Comparison of ENCODE assay signal across 27 cellular contexts in genomic region chr9:16126042-16126441, GRCh38.
DNase-seq lines count a peak whose midpoint lies in the region; ATAC-seq lines count a peak whose summit lies in the region.
"Had no signal": no experiment of that assay in that cellular context is flagged by ENCODE, and none has a peak within 500 bp of the region (broad histone marks: within the 10 kb centered on the region; RNA-seq: fewer than 3 reads in every experiment).

No MANE protein-coding gene starts in this region.

- peak; percentile 80 for ATAC-seq in stimulated activated naive CD8-positive, alpha-beta T cell treated with anti-CD3 and anti-CD28 coated beads, Interleukin-15, Interleukin-2, amounts not matched to agents 100 U/mL and 50 U/mL, for 24 hours
- ATAC-seq in GM21528 (IDR thresholded peaks at IDR 0.05; ENCODE audit: low FRiP score, unreplicated experiment), result no peak
- no peak for ATAC-seq in T-cell (replicated peaks in 1 of 4)
- ATAC-seq: naive thymus-derived CD8-positive, alpha-beta T cell; T-helper 17 cell had no signal

- intact Hi-C loops in activated CD4-positive, alpha-beta T cell treated with anti-CD3 and anti-CD28 coated beads, Interleukin-2, amount 10 ng/mL, durations not matched to agents 24 days and 14 days (cut with micrococcal nuclease), result loop anchor here (10.0 kb wide), 1 partner anchor 91 kb away; no protein-coding TSS in a partner anchor

- H3K36me3 Mint-ChIP-seq in activated CD4-positive, alpha-beta T cell treated with anti-CD3 and anti-CD28 coated beads, Interleukin-2, amount 10 ng/mL, durations not matched to agents 24 days and 14 days (ENCODE audit: low read depth), result no peaks in the 10 kb centered on the region
- no peaks in the 10 kb centered on the region for H3K36me3 Mint-ChIP-seq in activated naive CD8-positive, alpha-beta T cell
- H3K36me3 Mint-ChIP-seq in T-cell, result no peaks in the 10 kb centered on the region
- H3K36me3 Mint-ChIP-seq: activated naive CD4-positive, alpha-beta T cell treated with anti-CD3 and anti-CD28 coated beads, Interleukin-2, amount 50 U/mL, for 24 hours; brain; CD4-positive, alpha-beta memory T cell; naive thymus-derived CD8-positive, alpha-beta T cell had no signal

- in situ Hi-C loops in KBM-7 (cut with MboI; ENCODE audit: low pct_unique_long_range_greater_than_20kb, low sequenced_read_pairs), result loop anchor here (25.0 kb wide), 1 partner anchor 264 kb away; no protein-coding TSS in a partner anchor

- POLR2A ChIA-PET in T-cell (lab: Charles Lee), result no interaction called here

- CTCF ChIA-PET in T-cell (lab: Charles Lee), result no interaction called here

- peaks cover 4% of the 10 kb centered on the region for H3K9me3 Mint-ChIP-seq in activated CD4-positive, alpha-beta T cell treated with anti-CD3 and anti-CD28 coated beads, Interleukin-2, amount 10 ng/mL, durations not matched to agents 24 days and 14 days
- H3K9me3 Mint-ChIP-seq in activated naive CD8-positive, alpha-beta T cell (ENCODE audit: low read depth), result no peaks in the 10 kb centered on the region
- H3K9me3 Mint-ChIP-seq in T-cell, result peaks cover 0 to 9% (median 9%) of the 10 kb centered on the region in 3 donors
- H3K9me3 Mint-ChIP-seq: activated naive CD4-positive, alpha-beta T cell treated with anti-CD3 and anti-CD28 coated beads, Interleukin-2, amount 50 U/mL, for 24 hours; activated T-helper 1 cell treated with anti-CD3 and anti-CD28 coated beads, Interleukin-12 subunit alpha, Interleukin-12 subunit beta, Interleukin-2, Interleukin-4 antibody, amounts not matched to agents 30 ng/mL and 10 ng/mL and 1 ng/mL, durations not matched to agents 14 hours and 24 hours and 36 hours had no signal

- no peak overlapping the region for H3K4me3 Mint-ChIP-seq in activated CD4-positive, alpha-beta T cell treated with anti-CD3 and anti-CD28 coated beads, Interleukin-2, amount 10 ng/mL, durations not matched to agents 24 days and 14 days
- no peak overlapping the region for H3K4me3 Mint-ChIP-seq in activated naive CD8-positive, alpha-beta T cell
- no peak overlapping the region for H3K4me3 Mint-ChIP-seq in T-cell
- H3K4me3 Mint-ChIP-seq: activated naive CD4-positive, alpha-beta T cell treated with anti-CD3 and anti-CD28 coated beads, Interleukin-2, amount 50 U/mL, for 24 hours; activated T-helper 1 cell treated with anti-CD3 and anti-CD28 coated beads, Interleukin-12 subunit alpha, Interleukin-12 subunit beta, Interleukin-2, Interleukin-4 antibody, amounts not matched to agents 30 ng/mL and 10 ng/mL and 1 ng/mL, durations not matched to agents 14 hours and 24 hours and 36 hours; brain; CD4-positive, alpha-beta memory T cell; naive thymus-derived CD8-positive, alpha-beta T cell; T-helper 17 cell had no signal

- H3K4me1 Mint-ChIP-seq in activated CD4-positive, alpha-beta T cell treated with anti-CD3 and anti-CD28 coated beads, Interleukin-2, amount 10 ng/mL, durations not matched to agents 24 days and 14 days, result peaks cover 4% of the 10 kb centered on the region
- peaks cover 37% of the 10 kb centered on the region for H3K4me1 Mint-ChIP-seq in activated naive CD8-positive, alpha-beta T cell (ENCODE audit: low read depth)
- H3K4me1 Mint-ChIP-seq in T-cell, result no peaks in the 10 kb centered on the region
- H3K4me1 Mint-ChIP-seq: activated naive CD4-positive, alpha-beta T cell treated with anti-CD3 and anti-CD28 coated beads, Interleukin-2, amount 50 U/mL, for 24 hours; CD4-positive, alpha-beta memory T cell; T-helper 17 cell had no signal

- H3K27me3 Mint-ChIP-seq in activated CD4-positive, alpha-beta T cell treated with anti-CD3 and anti-CD28 coated beads, Interleukin-2, amount 10 ng/mL, durations not matched to agents 24 days and 14 days, result no peaks in the 10 kb centered on the region
- no peaks in the 10 kb centered on the region for H3K27me3 Mint-ChIP-seq in activated naive CD8-positive, alpha-beta T cell
- H3K27me3 Mint-ChIP-seq in T-cell, result peaks cover 2 to 3% of the 10 kb centered on the region in 2 donors
- H3K27me3 Mint-ChIP-seq: T-helper 17 cell had no signal

- no peak for DNase-seq in activated CD4-positive, alpha-beta T cell treated with anti-CD3 and anti-CD28 coated beads, Interleukin-2, amount 10 ng/mL, durations not matched to agents 24 days and 14 days
- DNase-seq in activated CD4-positive, alpha-beta T cell treated with anti-CD3 and anti-CD28 coated beads, Interleukin-2, amount 50 U/mL, for 1 hour, result no peak
- peak; percentile 19 for DNase-seq in fibroblast of peridontal ligament (ENCODE audit: extremely low read depth)
- DNase-seq in stimulated activated naive CD8-positive, alpha-beta T cell treated with anti-CD3 and anti-CD28 coated beads, Interleukin-15, Interleukin-2, amounts not matched to agents 100 U/mL and 50 U/mL, for 24 hours, result no peak
- DNase-seq in KBM-7, result no peak
- no peak for DNase-seq in T-cell
- DNase-seq: activated CD4-positive, alpha-beta T cell treated with anti-CD3 and anti-CD28 coated beads for 1 hour; CD4-positive, alpha-beta memory T cell; glutamatergic neuron; H7; KG1; midbrain; MM.1S; naive thymus-derived CD8-positive, alpha-beta T cell; NCI-H1417 treated with DMSO at 0.1 percent for 48 hours; NCI-H774; occipital lobe; RPMI8226; stimulated activated CD4-positive, alpha-beta T cell treated with anti-CD3 and anti-CD28 coated beads, Interleukin-1b, Interleukin-23, amount 100 ng/mL, for 48 hours; stimulated activated CD8-positive, alpha-beta memory T cell treated with anti-CD3 and anti-CD28 coated beads, Interleukin-4, amount 100 ng/mL, for 48 hours; T-helper 17 cell; transverse colon had no signal

- H3K27ac Mint-ChIP-seq in activated CD4-positive, alpha-beta T cell treated with anti-CD3 and anti-CD28 coated beads, Interleukin-2, amount 10 ng/mL, durations not matched to agents 24 days and 14 days, result peak overlapping the region; percentile 25
- H3K27ac Mint-ChIP-seq in activated naive CD8-positive, alpha-beta T cell, result peak overlapping the region; percentile 88
- H3K27ac Mint-ChIP-seq in T-cell, result no peak overlapping the region
- H3K27ac Mint-ChIP-seq: activated naive CD4-positive, alpha-beta T cell treated with anti-CD3 and anti-CD28 coated beads, Interleukin-2, amount 50 U/mL, for 24 hours; activated T-helper 1 cell treated with anti-CD3 and anti-CD28 coated beads, Interleukin-12 subunit alpha, Interleukin-12 subunit beta, Interleukin-2, Interleukin-4 antibody, amounts not matched to agents 30 ng/mL and 10 ng/mL and 1 ng/mL, durations not matched to agents 14 hours and 24 hours and 36 hours; brain; CD4-positive, alpha-beta memory T cell; naive thymus-derived CD8-positive, alpha-beta T cell; T-helper 17 cell had no signal

Comparison
In these comparisons a context has a peak if more than half of its experiments do, and no peak if none do; other contexts are left out.
1. H3K27ac Mint-ChIP-seq: peak in activated CD4-positive, alpha-beta T cell treated with anti-CD3 and anti-CD28 coated beads, Interleukin-2, amount 10 ng/mL, durations not matched to agents 24 days and 14 days (single experiment) and activated naive CD8-positive, alpha-beta T cell (single experiment); none in T-cell (0 of 2).